In genomic region chr1:68384872-68385390, GRCh38 we compare ENCODE assay signal across 10 cellular contexts.
DNase-seq lines count a peak whose midpoint lies in the region; ATAC-seq and TF ChIP-seq lines count a peak whose summit lies in the region.
"Had no signal": no experiment of that assay in that cellular context is flagged by ENCODE, and none has a peak within 500 bp of the region (broad histone marks: within the 10 kb centered on the region; RNA-seq: fewer than 3 reads in every experiment).

No MANE protein-coding gene starts in this region.

- no peaks in the 10 kb centered on the region for H3K9me3 ChIP-seq in AG04450 (ENCODE audit: control insufficient read depth, insufficient read depth, low read length)
- no peaks in the 10 kb centered on the region for H3K9me3 ChIP-seq in left lung

- ATAC-seq in left lung (peak; percentile 56), HG03342 (IDR thresholded peaks at IDR 0.05; ENCODE audit: unreplicated experiment) (no peak)

- POLR2A ChIA-PET in AG04450 (lab: Yijun Ruan, JAX) = interaction anchor here (0.9 to 1.1 kb wide), 2 partner anchors 25 to 153 kb away, joined by 3 to 6 read pairs; no protein-coding TSS in a partner anchor

- TF ChIP-seq CTCF in AG04450 (IDR thresholded peaks at IDR 0.05; ENCODE audit: low read depth, low read length) (no peak), cardiac fibroblast (IDR thresholded peaks at IDR 0.05; ENCODE audit: low read depth, low read length) (no peak), left lung (IDR thresholded peaks at IDR 0.05) (no peak)

- intact Hi-C loops in left lung (cut with DNase I) = no loop called here

- H3K4me3 ChIP-seq in AG04450 (ENCODE audit: low read depth, low read length) = no peak overlapping the region
- no peak overlapping the region for H3K4me3 ChIP-seq in cardiac fibroblast (replicated peaks in 1 of 2; ENCODE audit: low read depth in 2 of 2, low read length in 2 of 2)
- H3K4me3 ChIP-seq in left lung = no peak overlapping the region

- peak overlapping the region; percentile 88 for H3K27ac ChIP-seq in AG04450 (ENCODE audit: low read depth, low read length)
- peak overlapping the region; percentile 18 to 46 for H3K27ac ChIP-seq in left lung

- DNase-seq in AG04450 (ENCODE audit: low read depth, low spot score) (peak; percentile 41), M059J (ENCODE audit: low read depth) (peak; percentile 97), cardiac fibroblast (ENCODE audit: low read depth in 2 of 2) (peak; percentile 77 to 87), left lung (no peak), NCI-H2081 (lab: John Stamatoyannopoulos, UW) (no peak), NOMO-1 treated with DMSO at 0.1 percent for 48 hours (lab: John Stamatoyannopoulos, UW; ENCODE audit: unreplicated experiment) (no peak), foreskin melanocyte (no peak)
- DNase-seq: immature natural killer cell, NCI-H524 treated with DMSO at 0.1 percent for 48 hours had no signal

- CTCF ChIA-PET in AG04450 (lab: Charles Lee) = interaction anchor here (1.0 to 2.5 kb wide), 4 partner anchors 22 to 269 kb away, joined by 3 to 27 read pairs (median 10); no protein-coding TSS in a partner anchor

- H3K36me3 ChIP-seq in left lung = no peaks in the 10 kb centered on the region

- peaks cover 6 to 12% of the 10 kb centered on the region in 2 donors for H3K4me1 ChIP-seq in left lung

- H3K27me3 ChIP-seq in AG04450 (ENCODE audit: control insufficient read depth, insufficient read depth, low read length) (no peaks in the 10 kb centered on the region), left lung (no peaks in the 10 kb centered on the region)

Comparison
In these comparisons a context has a peak if more than half of its experiments do, and no peak if none do; other contexts are left out.
1. DNase-seq: peak in AG04450 (single experiment), M059J (single experiment) and cardiac fibroblast (2 of 2); none in left lung (0 of 2), NCI-H2081 (0 of 2), NOMO-1 treated with DMSO at 0.1 percent for 48 hours (single experiment) and foreskin melanocyte (single experiment).